ENCODE assay signal across 23 cellular contexts in the genomic region with DNA sequence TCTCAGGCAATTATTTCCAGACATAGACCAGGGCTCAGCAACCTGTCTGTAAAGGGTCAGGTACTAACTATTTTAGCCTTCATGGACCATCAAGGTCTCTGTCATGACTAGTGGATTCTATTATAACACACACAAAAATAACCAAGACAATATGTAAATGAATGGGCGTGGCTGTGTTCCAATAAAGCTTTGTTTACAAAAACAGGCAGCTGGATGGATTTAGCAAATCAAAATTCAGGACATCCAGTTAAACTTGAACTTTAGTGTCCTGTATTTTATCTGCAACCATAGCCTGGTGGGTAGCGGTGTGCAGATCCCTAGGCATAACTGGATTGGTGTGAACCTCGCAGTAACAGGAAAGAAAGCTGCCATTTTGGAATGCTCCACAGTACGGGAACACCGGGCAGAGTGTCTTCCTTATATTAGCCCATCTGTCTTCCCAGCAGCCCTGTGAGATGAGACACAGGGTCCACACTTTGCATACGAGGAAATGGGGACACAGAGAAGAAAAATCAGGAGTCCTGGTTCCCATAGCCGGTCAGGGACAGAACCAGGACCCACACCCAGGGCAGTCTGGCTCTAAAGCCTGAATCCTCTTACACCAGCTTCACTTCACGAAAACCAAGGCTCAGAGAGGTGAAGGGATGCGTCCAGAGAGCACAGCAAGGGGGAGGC. TPM values are rescaled to one million over a fixed set of nuclear protein-coding genes. Genes with fewer than 3 reads are reported as not detected.
DNase-seq lines count a peak whose midpoint lies in the region; ATAC-seq, FAIRE-seq and TF ChIP-seq lines count a peak whose summit lies in the region.
"Had no signal": no experiment of that assay in that cellular context is flagged by ENCODE, and none has a peak within 500 bp of the region (broad histone marks: within the 10 kb centered on the region; RNA-seq: fewer than 3 reads in every experiment).

No MANE protein-coding gene starts in this region.

- no peak overlapping the region for H3K4ac ChIP-seq in trophoblast cell (ENCODE audit: low read depth, low read length)

- H3K27me3 ChIP-seq in HepG2 (ENCODE audit: control insufficient read depth in 1 of 2, insufficient read depth in 2 of 2, low read length in 2 of 2) = peaks cover 11 to 50% of the 10 kb centered on the region in 2 experiments; a peak in 4 of 5 replicates
- H3K27me3 ChIP-seq in right lobe of liver = no peaks in the 10 kb centered on the region
- no peaks in the 10 kb centered on the region for H3K27me3 ChIP-seq in trophoblast cell (ENCODE audit: insufficient read depth, low read length)
- H3K27me3 ChIP-seq: BLaER1 had no signal

- H2AK5ac ChIP-seq in trophoblast cell (ENCODE audit: low read length) = no peak overlapping the region

- no peaks in the 10 kb centered on the region for H3K9me3 ChIP-seq in HepG2 (ENCODE audit: low read length)
- no peaks in the 10 kb centered on the region for H3K9me3 ChIP-seq in right lobe of liver
- H3K9me3 ChIP-seq in trophoblast cell (ENCODE audit: insufficient read depth, low read depth, low read length) = no peaks in the 10 kb centered on the region
- H3K9me3 ChIP-seq: BLaER1 had no signal

- no peaks in the 10 kb centered on the region for H3K9me3 Mint-ChIP-seq in activated T-helper 1 cell treated with anti-CD3 and anti-CD28 coated beads, Interleukin-12 subunit alpha, Interleukin-12 subunit beta, Interleukin-2, Interleukin-4 antibody, amounts not matched to agents 30 ng/mL and 10 ng/mL and 1 ng/mL, durations not matched to agents 14 hours and 24 hours and 36 hours
- H3K9me3 Mint-ChIP-seq: CD4-positive, alpha-beta memory T cell had no signal

- H3K9ac ChIP-seq in HepG2 (ENCODE audit: insufficient read depth, low read depth, low read length) = no peak overlapping the region
- no peak overlapping the region for H3K9ac ChIP-seq in trophoblast cell (ENCODE audit: low read length)
- H3K9ac ChIP-seq: BLaER1, GM23248 had no signal

- no peak for TF ChIP-seq RAD21 in HepG2 (CRISPR knock-in tag; IDR thresholded peaks at IDR 0.05)

- no peak overlapping the region for H3K23ac ChIP-seq in trophoblast cell (ENCODE audit: low read length)

- H3K27ac Mint-ChIP-seq in activated T-helper 1 cell treated with anti-CD3 and anti-CD28 coated beads, Interleukin-12 subunit alpha, Interleukin-12 subunit beta, Interleukin-2, Interleukin-4 antibody, amounts not matched to agents 30 ng/mL and 10 ng/mL and 1 ng/mL, durations not matched to agents 14 hours and 24 hours and 36 hours = peak overlapping the region; percentile 18

- H3K27ac ChIP-seq in HepG2 (ENCODE audit: extremely low read length, insufficient read depth, low read length) (no peak overlapping the region), right lobe of liver (no peak overlapping the region), trophoblast cell (ENCODE audit: low read depth, low read length) (no peak overlapping the region)
- H3K27ac ChIP-seq: BLaER1, GM23248, SK-N-MC had no signal

- no peak for TF ChIP-seq POLR2A in HepG2 (IDR thresholded peaks at IDR 0.05; ENCODE audit: insufficient read depth in 1 of 2, low read depth in 2 of 2, low read length in 2 of 2)
- TF ChIP-seq POLR2A in right lobe of liver (IDR thresholded peaks at IDR 0.05) = no peak

- no peak overlapping the region for H2BK5ac ChIP-seq in trophoblast cell (ENCODE audit: low read depth, low read length, poor library complexity)

- no peak overlapping the region for H3K4me3 Mint-ChIP-seq in activated T-helper 1 cell treated with anti-CD3 and anti-CD28 coated beads, Interleukin-12 subunit alpha, Interleukin-12 subunit beta, Interleukin-2, Interleukin-4 antibody, amounts not matched to agents 30 ng/mL and 10 ng/mL and 1 ng/mL, durations not matched to agents 14 hours and 24 hours and 36 hours
- H3K4me3 Mint-ChIP-seq: CD4-positive, alpha-beta memory T cell had no signal

- H3K4me3 ChIP-seq in HepG2 (replicated peaks in 1 of 3; ENCODE audit: insufficient read depth in 1 of 3, low read depth in 2 of 3, low read length in 3 of 3) (no peak overlapping the region), right lobe of liver (no peak overlapping the region), trophoblast cell (ENCODE audit: low read depth, low read length) (no peak overlapping the region)
- H3K4me3 ChIP-seq: BLaER1, GM23248, SK-N-MC had no signal

- H4K8ac ChIP-seq in trophoblast cell (ENCODE audit: low read depth, low read length) = no peak overlapping the region

- POLR2A ChIA-PET in HepG2 (lab: Yijun Ruan, JAX) = no interaction called here

- intact Hi-C loops in HepG2 (cut with micrococcal nuclease; ENCODE audit: unreplicated experiment) = no loop called here
- intact Hi-C loops in right lobe of liver (cut with DNase I) = no loop called here
- intact Hi-C loops in activated T-helper 1 cell treated with anti-CD3 and anti-CD28 coated beads, Interleukin-12 subunit alpha, Interleukin-12 subunit beta, Interleukin-2, Interleukin-4 antibody, amounts not matched to agents 30 ng/mL and 10 ng/mL and 1 ng/mL, durations not matched to agents 14 hours and 24 hours and 36 hours (cut with micrococcal nuclease) = no loop called here

- H3K36me3 ChIP-seq in HepG2 (replicated peaks in 1 of 2; ENCODE audit: control insufficient read depth in 1 of 2, insufficient read depth in 2 of 2, low read length in 2 of 2) (no peaks in the 10 kb centered on the region), right lobe of liver (no peaks in the 10 kb centered on the region), trophoblast cell (ENCODE audit: control insufficient read depth in 1 of 2, insufficient read depth in 2 of 2, low read length in 2 of 2) (no peaks in the 10 kb centered on the region)
- H3K36me3 ChIP-seq: BLaER1 had no signal

- BruUV-seq in HepG2 (replicated peaks; lab: Mats Ljungman, UMichigan) = no TSS peak

- in situ Hi-C loops in HepG2 (cut with HindIII; ENCODE audit: extremely low pct_ligation_motif_present, low pct_unique_long_range_greater_than_20kb) = no loop called here

- H4K12ac ChIP-seq in trophoblast cell (ENCODE audit: low read depth, low read length) = no peak overlapping the region

- DNase-seq in HepG2 (ENCODE audit: low spot score) (no peak), right lobe of liver (no peak), trophoblast cell (no peak), ecto neural progenitor cell (ENCODE audit: low spot score) (no peak)
- DNase-seq in activated T-helper 1 cell treated with anti-CD3 and anti-CD28 coated beads, Interleukin-12 subunit alpha, Interleukin-12 subunit beta, Interleukin-2, Interleukin-4 antibody, amounts not matched to agents 30 ng/mL and 10 ng/mL and 1 ng/mL, durations not matched to agents 14 hours and 24 hours and 36 hours (ENCODE audit: low spot score) = no peak
- DNase-seq: CD4-positive, alpha-beta memory T cell; DMS53; EL; GM23248; NCI-H1417 treated with DMSO at 0.1 percent for 48 hours; NCI-H187 treated with DMSO at 0.1 percent for 48 hours; NCI-H226; NCI-H524; NCI-H82; OCI-M1; SHP77 had no signal

- peaks cover 12% of the 10 kb centered on the region for H3K79me1 ChIP-seq in trophoblast cell (ENCODE audit: low read length)

- ATAC-seq in HepG2 = no peak
- ATAC-seq in right lobe of liver = no peak
- no peak for ATAC-seq in HG02798 (IDR thresholded peaks at IDR 0.05; ENCODE audit: poor library complexity, unreplicated experiment)

- TF ChIP-seq EP300 in HepG2 (IDR thresholded peaks at IDR 0.05; ENCODE audit: low read depth in 2 of 2, low read length in 2 of 2) (no peak), HepG2 (CRISPR knock-in tag; IDR thresholded peaks at IDR 0.05; ENCODE audit: borderline replicate concordance) (no peak)

- H3K18ac ChIP-seq in trophoblast cell (ENCODE audit: low read length) = no peak overlapping the region

- WGBS in HepG2 (ENCODE audit: low lambda C conversion rate) = 56% methylated on average over 4 of the region's 9 CpGs
- 61% methylated on average over 6 of the region's 9 CpGs for WGBS in right lobe of liver (ENCODE audit: insufficient coverage, low coverage, low lambda C conversion rate, missing lambda C conversion rate)
- WGBS in trophoblast cell (ENCODE audit: extremely low coverage, insufficient coverage, insufficient read length) = no CpG with 5 or more reads among the region's 9 CpGs

- H3K14ac ChIP-seq in trophoblast cell (ENCODE audit: low read length) = no peak overlapping the region

- no peaks in the 10 kb centered on the region for H3K27me3 Mint-ChIP-seq in activated T-helper 1 cell treated with anti-CD3 and anti-CD28 coated beads, Interleukin-12 subunit alpha, Interleukin-12 subunit beta, Interleukin-2, Interleukin-4 antibody, amounts not matched to agents 30 ng/mL and 10 ng/mL and 1 ng/mL, durations not matched to agents 14 hours and 24 hours and 36 hours (ENCODE audit: insufficient read depth)
- H3K27me3 Mint-ChIP-seq: CD4-positive, alpha-beta memory T cell had no signal

- H2BK12ac ChIP-seq in trophoblast cell (ENCODE audit: low read length) = peak overlapping the region; percentile 71

- TF ChIP-seq CTCF in HepG2 (CRISPR knock-in tag; IDR thresholded peaks at IDR 0.05) = no peak
- TF ChIP-seq CTCF in right lobe of liver (IDR thresholded peaks at IDR 0.05) = no peak

- H4K91ac ChIP-seq in trophoblast cell (ENCODE audit: low read depth, low read length) = no peak overlapping the region

- no peak for FAIRE-seq in HepG2 (lab: Jason Lieb, UNC)
- FAIRE-seq: GM12891 had no signal

- H3K4me1 Mint-ChIP-seq in activated T-helper 1 cell treated with anti-CD3 and anti-CD28 coated beads, Interleukin-12 subunit alpha, Interleukin-12 subunit beta, Interleukin-2, Interleukin-4 antibody, amounts not matched to agents 30 ng/mL and 10 ng/mL and 1 ng/mL, durations not matched to agents 14 hours and 24 hours and 36 hours (ENCODE audit: low read depth) = peaks cover 25% of the 10 kb centered on the region

- CTCF ChIA-PET in HepG2 (lab: Yijun Ruan, JAX; ENCODE audit: low intra/inter-chr PET ratio, low total read pairs) = no interaction called here

- no peak overlapping the region for H2BK120ac ChIP-seq in trophoblast cell (ENCODE audit: insufficient read depth, low read length, poor library complexity)

- no peaks in the 10 kb centered on the region for H4K20me1 ChIP-seq in HepG2 (ENCODE audit: insufficient read depth, low read length)
- H4K20me1 ChIP-seq: BLaER1 had no signal

- peaks cover 41% of the 10 kb centered on the region for H3K4me1 ChIP-seq in HepG2 (ENCODE audit: insufficient read depth, low read length)
- H3K4me1 ChIP-seq in right lobe of liver = no peaks in the 10 kb centered on the region
- H3K4me1 ChIP-seq in trophoblast cell (ENCODE audit: control insufficient read depth in 1 of 2, insufficient read depth in 2 of 2, low read length in 2 of 2) = peaks cover 29 to 37% of the 10 kb centered on the region in 2 experiments

- H3K4me2 ChIP-seq in HepG2 (ENCODE audit: low read depth, low read length) = no peak overlapping the region
- H3K4me2 ChIP-seq in trophoblast cell (ENCODE audit: low read length) = no peak overlapping the region
- H3K4me2 ChIP-seq: BLaER1 had no signal

- H3K36me3 Mint-ChIP-seq in activated T-helper 1 cell treated with anti-CD3 and anti-CD28 coated beads, Interleukin-12 subunit alpha, Interleukin-12 subunit beta, Interleukin-2, Interleukin-4 antibody, amounts not matched to agents 30 ng/mL and 10 ng/mL and 1 ng/mL, durations not matched to agents 14 hours and 24 hours and 36 hours (ENCODE audit: low read depth) = no peaks in the 10 kb centered on the region
- H3K36me3 Mint-ChIP-seq: CD4-positive, alpha-beta memory T cell had no signal

- no peak overlapping the region for H2AFZ ChIP-seq in HepG2 (ENCODE audit: low read length)
- H2AFZ ChIP-seq in trophoblast cell (ENCODE audit: insufficient read depth, low read length, poor library complexity) = no peak overlapping the region
- H2AFZ ChIP-seq: GM23248 had no signal

- H3K79me2 ChIP-seq in HepG2 (ENCODE audit: insufficient read depth, low read length) (no peaks in the 10 kb centered on the region), trophoblast cell (ENCODE audit: control insufficient read depth, insufficient read depth, low read length, poor library complexity) (no peaks in the 10 kb centered on the region)

RNA-seq across cellular contexts. Expression of a gene that starts 15.6 kb away (rescaled TPM):
- total RNA-seq in HepG2 (2016; rRNA removed; fragmentation: Illumina TruSeq; extraction: Trizol) (1.5 and 3.6 TPM in 2 replicates), right lobe of liver (1 to 10 TPM in 3 of 6 experiments, under 1 TPM in 1, not detected in 2; 0.15 to 2.0 (median 1.6) TPM)
- total RNA-seq in HepG2 (2016; cell fraction: cytosol; rRNA removed; fragmentation: Illumina TruSeq; extraction: Trizol; ENCODE audit: low read depth) = 0.53 and 1.6 TPM in 2 replicates
- 1.7 and 3.2 TPM in 2 replicates for total RNA-seq in HepG2 (2016; cell fraction: insoluble cytoplasmic fraction; rRNA removed; fragmentation: Illumina TruSeq; extraction: Trizol)
- total RNA-seq in HepG2 (2016; cell fraction: membrane; rRNA removed; fragmentation: Illumina TruSeq; extraction: Trizol) = 2.6 TPM in 2 replicates
- 5.2 and 5.5 TPM in 2 replicates for total RNA-seq in HepG2 (2016; cell fraction: nucleus; rRNA removed; fragmentation: Illumina TruSeq; extraction: Trizol)
- 8.5 and 12.1 TPM in 2 replicates for polyA plus RNA-seq in HepG2 (2011; rRNA removed)
- polyA plus RNA-seq in HepG2 (2011; cell fraction: cytosol; rRNA removed) = 3.0 and 4.2 TPM in 2 replicates
- polyA plus RNA-seq in HepG2 (2011; cell fraction: nucleus; rRNA removed) = 48.8 and 59.2 TPM in 2 replicates
- 1.4 and 5.2 TPM in 2 replicates for polyA plus RNA-seq in HepG2 (2012)
- 0.17 and 0.26 TPM in 2 replicates for polyA plus RNA-seq in HepG2 (2016; cell fraction: cytosol; fragmentation: Illumina TruSeq; extraction: Trizol; ENCODE audit: low read depth)
- 1.1 and 1.3 TPM in 2 replicates for polyA plus RNA-seq in HepG2 (2016; cell fraction: insoluble cytoplasmic fraction; fragmentation: Illumina TruSeq; extraction: Trizol; ENCODE audit: low read depth)
- 0.64 and 0.93 TPM in 2 replicates for polyA plus RNA-seq in HepG2 (2016; cell fraction: membrane; fragmentation: Illumina TruSeq; extraction: Trizol; ENCODE audit: low read depth)
- 13.6 and 20.3 TPM in 2 replicates for polyA plus RNA-seq in HepG2 (2016; cell fraction: nucleus; fragmentation: Illumina TruSeq; extraction: Trizol; ENCODE audit: insufficient read depth, low read depth)
- 11.5 and 35.1 TPM in 2 replicates for polyA minus RNA-seq in HepG2 (2011; rRNA and poly(A)+ RNA removed; ENCODE audit: low replicate concordance)
- 3.8 and 5.5 TPM in 2 replicates for polyA minus RNA-seq in HepG2 (2011; cell fraction: cytosol; rRNA and poly(A)+ RNA removed)
- 4.1 and 7.1 TPM in 2 replicates for polyA minus RNA-seq in HepG2 (2011; cell fraction: nucleus; rRNA and poly(A)+ RNA removed)
- 450 and 455 TPM in 2 replicates for total RNA-seq in activated T-helper 1 cell treated with anti-CD3 and anti-CD28 coated beads, Interleukin-12 subunit alpha, Interleukin-12 subunit beta, Interleukin-2, Interleukin-4 antibody, amounts not matched to agents 30 ng/mL and 10 ng/mL and 1 ng/mL, durations not matched to agents 14 hours and 24 hours and 36 hours
- 1.2 and 1.4 TPM in 2 replicates for polyA plus RNA-seq in trophoblast cell (2013)
- polyA plus RNA-seq: CD4-positive, alpha-beta memory T cell had no signal

RNA-seq across cellular contexts. Expression of a gene that starts 35.7 kb away (rescaled TPM):
- total RNA-seq in HepG2 (2016; rRNA removed; fragmentation: Illumina TruSeq; extraction: Trizol) = not detected in 2 replicates
- total RNA-seq in HepG2 (2016; cell fraction: cytosol; rRNA removed; fragmentation: Illumina TruSeq; extraction: Trizol; ENCODE audit: low read depth) = not detected in 2 replicates
- total RNA-seq in HepG2 (2016; cell fraction: insoluble cytoplasmic fraction; rRNA removed; fragmentation: Illumina TruSeq; extraction: Trizol) = not detected in 2 replicates
- total RNA-seq in HepG2 (2016; cell fraction: membrane; rRNA removed; fragmentation: Illumina TruSeq; extraction: Trizol) = not detected in 2 replicates
- not detected in 2 replicates for total RNA-seq in HepG2 (2016; cell fraction: nucleus; rRNA removed; fragmentation: Illumina TruSeq; extraction: Trizol)
- polyA plus RNA-seq in HepG2 (2011; rRNA removed) = 0.07 TPM in 1 of 2 replicates, not detected in the other
- polyA plus RNA-seq in HepG2 (2011; cell fraction: cytosol; rRNA removed) = 0.05 TPM in 1 of 2 replicates, not detected in the other
- not detected in 2 replicates for polyA plus RNA-seq in HepG2 (2011; cell fraction: nucleus; rRNA removed)
- 0.07 TPM in 1 of 2 replicates, not detected in the other for polyA plus RNA-seq in HepG2 (2012)
- polyA plus RNA-seq in HepG2 (2016; cell fraction: cytosol; fragmentation: Illumina TruSeq; extraction: Trizol; ENCODE audit: low read depth) = not detected in 2 replicates
- polyA plus RNA-seq in HepG2 (2016; cell fraction: insoluble cytoplasmic fraction; fragmentation: Illumina TruSeq; extraction: Trizol; ENCODE audit: low read depth) = not detected in 2 replicates
- polyA plus RNA-seq in HepG2 (2016; cell fraction: membrane; fragmentation: Illumina TruSeq; extraction: Trizol; ENCODE audit: low read depth) = not detected in 2 replicates
- not detected in 2 replicates for polyA plus RNA-seq in HepG2 (2016; cell fraction: nucleus; fragmentation: Illumina TruSeq; extraction: Trizol; ENCODE audit: insufficient read depth, low read depth)
- not detected in 2 replicates for polyA minus RNA-seq in HepG2 (2011; rRNA and poly(A)+ RNA removed; ENCODE audit: low replicate concordance)
- polyA minus RNA-seq in HepG2 (2011; cell fraction: cytosol; rRNA and poly(A)+ RNA removed) = not detected in 2 replicates
- polyA minus RNA-seq in HepG2 (2011; cell fraction: nucleus; rRNA and poly(A)+ RNA removed) = not detected in 2 replicates
- total RNA-seq in right lobe of liver = under 1 TPM in 4 of 6 experiments, not detected in 2; 0.10 to 0.75 (median 0.19) TPM
- total RNA-seq in activated T-helper 1 cell treated with anti-CD3 and anti-CD28 coated beads, Interleukin-12 subunit alpha, Interleukin-12 subunit beta, Interleukin-2, Interleukin-4 antibody, amounts not matched to agents 30 ng/mL and 10 ng/mL and 1 ng/mL, durations not matched to agents 14 hours and 24 hours and 36 hours = 76.7 and 78.3 TPM in 2 replicates
- polyA plus RNA-seq in trophoblast cell (2013) = 0.19 and 0.25 TPM in 2 replicates
- total RNA-seq: A673, GM23248, MCF 10A, RPMI7951 had no signal
- polyA plus RNA-seq: GM23248 had no signal

RNA-seq across cellular contexts. Expression of a gene that starts 58.4 kb away (rescaled TPM):
- total RNA-seq in HepG2 (2016; rRNA removed; fragmentation: Illumina TruSeq; extraction: Trizol) (1.1 and 2.6 TPM in 2 replicates), right lobe of liver (1 to 10 TPM in 5 of 6 experiments, under 1 TPM in 1; 0.86 to 8.6 (median 4.0) TPM)
- total RNA-seq in HepG2 (2016; cell fraction: cytosol; rRNA removed; fragmentation: Illumina TruSeq; extraction: Trizol; ENCODE audit: low read depth) = 0.81 and 0.88 TPM in 2 replicates
- 0.70 and 1.2 TPM in 2 replicates for total RNA-seq in HepG2 (2016; cell fraction: insoluble cytoplasmic fraction; rRNA removed; fragmentation: Illumina TruSeq; extraction: Trizol)
- 2.4 and 2.9 TPM in 2 replicates for total RNA-seq in HepG2 (2016; cell fraction: membrane; rRNA removed; fragmentation: Illumina TruSeq; extraction: Trizol)
- 1.6 and 2.3 TPM in 2 replicates for total RNA-seq in HepG2 (2016; cell fraction: nucleus; rRNA removed; fragmentation: Illumina TruSeq; extraction: Trizol)
- 4.4 and 6.2 TPM in 2 replicates for polyA plus RNA-seq in HepG2 (2011; rRNA removed)
- polyA plus RNA-seq in HepG2 (2011; cell fraction: cytosol; rRNA removed) = 2.6 and 3.9 TPM in 2 replicates
- 14.3 and 18.8 TPM in 2 replicates for polyA plus RNA-seq in HepG2 (2011; cell fraction: nucleus; rRNA removed)
- 2.3 and 2.7 TPM in 2 replicates for polyA plus RNA-seq in HepG2 (2012)
- 0.41 and 0.72 TPM in 2 replicates for polyA plus RNA-seq in HepG2 (2016; cell fraction: cytosol; fragmentation: Illumina TruSeq; extraction: Trizol; ENCODE audit: low read depth)
- 0.73 and 1.3 TPM in 2 replicates for polyA plus RNA-seq in HepG2 (2016; cell fraction: insoluble cytoplasmic fraction; fragmentation: Illumina TruSeq; extraction: Trizol; ENCODE audit: low read depth)
- 0.99 and 1.3 TPM in 2 replicates for polyA plus RNA-seq in HepG2 (2016; cell fraction: membrane; fragmentation: Illumina TruSeq; extraction: Trizol; ENCODE audit: low read depth)
- 2.4 TPM in 1 of 2 replicates, not detected in the other for polyA plus RNA-seq in HepG2 (2016; cell fraction: nucleus; fragmentation: Illumina TruSeq; extraction: Trizol; ENCODE audit: insufficient read depth, low read depth)
- 1.4 and 5.7 TPM in 2 replicates for polyA minus RNA-seq in HepG2 (2011; rRNA and poly(A)+ RNA removed; ENCODE audit: low replicate concordance)
- 0.97 and 1.6 TPM in 2 replicates for polyA minus RNA-seq in HepG2 (2011; cell fraction: cytosol; rRNA and poly(A)+ RNA removed)
- polyA minus RNA-seq in HepG2 (2011; cell fraction: nucleus; rRNA and poly(A)+ RNA removed) = 2.3 and 2.9 TPM in 2 replicates
- total RNA-seq in activated T-helper 1 cell treated with anti-CD3 and anti-CD28 coated beads, Interleukin-12 subunit alpha, Interleukin-12 subunit beta, Interleukin-2, Interleukin-4 antibody, amounts not matched to agents 30 ng/mL and 10 ng/mL and 1 ng/mL, durations not matched to agents 14 hours and 24 hours and 36 hours = 5.6 and 8.8 TPM in 2 replicates
- polyA plus RNA-seq in trophoblast cell (2013) = 41.1 and 44.2 TPM in 2 replicates

Comparison
In these comparisons a context has a peak if more than half of its experiments do, and no peak if none do; other contexts are left out.
1. RNA of a gene that starts 15.6 kb away (total RNA-seq): 450 to 455 TPM in activated T-helper 1 cell treated with anti-CD3 and anti-CD28 coated beads, Interleukin-12 subunit alpha, Interleukin-12 subunit beta, Interleukin-2, Interleukin-4 antibody, amounts not matched to agents 30 ng/mL and 10 ng/mL and 1 ng/mL, durations not matched to agents 14 hours and 24 hours and 36 hours; 0.53 to 5.5 TPM in HepG2 and 0.15 to 2.0 TPM in right lobe of liver; every median in the first group is over 10 times any median in the second.
2. RNA of a gene that starts 35.7 kb away (total RNA-seq): 76.7 to 78.3 TPM in activated T-helper 1 cell treated with anti-CD3 and anti-CD28 coated beads, Interleukin-12 subunit alpha, Interleukin-12 subunit beta, Interleukin-2, Interleukin-4 antibody, amounts not matched to agents 30 ng/mL and 10 ng/mL and 1 ng/mL, durations not matched to agents 14 hours and 24 hours and 36 hours; 0.10 to 0.75 TPM in right lobe of liver and not detected in HepG2; every median in the first group is over 10 times any median in the second.